Comparison of ENCODE assay signal across 8 cellular contexts in the genomic region with DNA sequence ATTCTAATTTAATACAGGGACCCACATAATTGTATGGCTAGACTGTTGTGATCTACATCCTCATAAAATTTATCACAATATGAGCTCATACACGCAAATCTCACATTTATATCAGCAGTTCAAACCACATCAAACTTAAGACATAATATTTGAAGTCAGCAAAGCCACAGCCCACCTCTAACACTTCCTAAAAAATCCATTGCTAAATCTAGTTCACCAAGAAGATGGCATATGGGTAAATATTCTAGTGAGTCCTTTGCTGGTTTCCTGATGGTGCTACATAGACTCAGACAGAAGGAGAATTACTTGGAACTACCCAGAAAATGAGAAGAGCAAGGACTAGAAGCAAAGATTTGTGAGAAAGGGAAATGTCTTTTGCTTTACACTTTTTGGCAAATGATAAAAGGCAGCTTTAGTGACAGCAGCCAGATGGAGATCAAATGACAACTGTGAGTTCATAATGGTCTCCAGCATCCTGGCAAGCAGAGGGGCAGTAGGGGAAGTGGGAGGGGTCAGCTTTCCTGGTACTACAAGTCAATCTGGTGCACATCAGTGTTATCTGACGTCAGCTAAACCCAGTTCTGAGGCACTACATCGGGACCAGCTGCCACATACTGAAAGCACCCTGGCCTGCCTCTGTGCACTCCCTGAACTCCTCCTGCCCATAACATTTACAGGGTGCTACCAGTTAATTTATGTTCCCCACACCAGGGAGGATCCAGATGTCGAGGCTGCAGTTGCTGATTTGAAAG. TPM values are rescaled to one million over a fixed set of nuclear protein-coding genes. Genes with fewer than 3 reads are reported as not detected.
DNase-seq lines count a peak whose midpoint lies in the region; ATAC-seq and TF ChIP-seq lines count a peak whose summit lies in the region.

No MANE protein-coding gene starts in this region.

- peaks cover 24% of the 10 kb centered on the region for H3K4me1 Mint-ChIP-seq in activated CD4-positive, alpha-beta T cell treated with anti-CD3 and anti-CD28 coated beads, Interleukin-2, amount 10 ng/mL, durations not matched to agents 7 days and 5 days

- peak overlapping the region in 1 of 3 donors; percentile 18 for H3K9ac ChIP-seq in skeletal muscle tissue (ENCODE audit: low read depth in 1 of 3, low read length in 3 of 3)

- CTCF ChIA-PET in activated CD4-positive, alpha-beta T cell treated with anti-CD3 and anti-CD28 coated beads, Interleukin-2, amount 10 ng/mL, durations not matched to agents 7 days and 5 days (lab: Charles Lee), result interaction anchor here (1.0 to 2.6 kb wide), 5 partner anchors 8 to 86 kb away, joined by 3 to 7 read pairs (median 4); no protein-coding TSS in a partner anchor

- peaks cover 30% of the 10 kb centered on the region for H3K27me3 Mint-ChIP-seq in activated CD4-positive, alpha-beta T cell treated with anti-CD3 and anti-CD28 coated beads, Interleukin-2, amount 10 ng/mL, durations not matched to agents 7 days and 5 days

- H3K9me3 Mint-ChIP-seq in activated CD4-positive, alpha-beta T cell treated with anti-CD3 and anti-CD28 coated beads, Interleukin-2, amount 10 ng/mL, durations not matched to agents 7 days and 5 days, result no peaks in the 10 kb centered on the region

- H3K9me3 ChIP-seq in skeletal muscle tissue (ENCODE audit: control insufficient read depth in 3 of 3, low read length in 3 of 3), result no peaks in the 10 kb centered on the region

- H3K27ac ChIP-seq in skeletal muscle tissue (ENCODE audit: low read depth, low read length), result peak overlapping the region; percentile 48

- no peak for TF ChIP-seq CTCF in fibroblast of the aortic adventitia (IDR thresholded peaks at IDR 0.05; ENCODE audit: insufficient read depth, low read length)

- no peak overlapping the region for H3K4me3 Mint-ChIP-seq in activated CD4-positive, alpha-beta T cell treated with anti-CD3 and anti-CD28 coated beads, Interleukin-2, amount 10 ng/mL, durations not matched to agents 7 days and 5 days

- ATAC-seq in GM18502 (IDR thresholded peaks at IDR 0.05; ENCODE audit: poor library complexity, unreplicated experiment) (peak; percentile 49), GM19023 (IDR thresholded peaks at IDR 0.05; ENCODE audit: unreplicated experiment) (no peak), HG03378 (IDR thresholded peaks at IDR 0.05; ENCODE audit: unreplicated experiment) (no peak)

- no peaks in the 10 kb centered on the region for H3K36me3 ChIP-seq in skeletal muscle tissue (ENCODE audit: control insufficient read depth in 3 of 3, insufficient read depth in 3 of 3, low read length in 3 of 3)

- POLR2A ChIA-PET in activated CD4-positive, alpha-beta T cell treated with anti-CD3 and anti-CD28 coated beads, Interleukin-2, amount 10 ng/mL, durations not matched to agents 7 days and 5 days (lab: Charles Lee), result interaction anchor here (0.6 to 1.2 kb wide), 2 partner anchors 10 to 94 kb away, joined by 3 to 7 read pairs; partner anchors contain the start of gene GADD45A

- H3K4me3 ChIP-seq in fibroblast of the aortic adventitia (ENCODE audit: low read depth, low read length), result no peak overlapping the region
- H3K4me3 ChIP-seq in skeletal muscle tissue (ENCODE audit: low read length in 3 of 3), result peak overlapping the region in 1 of 3 donors; percentile 8

- H3K4me1 ChIP-seq in skeletal muscle tissue (ENCODE audit: control insufficient read depth in 3 of 3, insufficient read depth in 3 of 3, low read length in 3 of 3), result peaks cover 9 to 11% (median 9%) of the 10 kb centered on the region in 3 donors

- peak overlapping the region; percentile 84 for H3K27ac Mint-ChIP-seq in activated CD4-positive, alpha-beta T cell treated with anti-CD3 and anti-CD28 coated beads, Interleukin-2, amount 10 ng/mL, durations not matched to agents 7 days and 5 days

- H3K27me3 ChIP-seq in skeletal muscle tissue (ENCODE audit: control insufficient read depth in 3 of 3, insufficient read depth in 3 of 3, low read length in 3 of 3), result no peaks in the 10 kb centered on the region

- H3K36me3 Mint-ChIP-seq in activated CD4-positive, alpha-beta T cell treated with anti-CD3 and anti-CD28 coated beads, Interleukin-2, amount 10 ng/mL, durations not matched to agents 7 days and 5 days (ENCODE audit: low read depth), result no peaks in the 10 kb centered on the region

- DNase-seq in NCI-H2029 treated with DMSO at 0.1 percent for 48 hours (lab: John Stamatoyannopoulos, UW) (peak; percentile 92), fibroblast of the aortic adventitia (ENCODE audit: low read depth) (peak; percentile 79), medulla oblongata (ENCODE audit: extremely low spot score) (no peak)
- DNase-seq in activated CD4-positive, alpha-beta T cell treated with anti-CD3 and anti-CD28 coated beads, Interleukin-2, amount 10 ng/mL, durations not matched to agents 7 days and 5 days, result peak; percentile 60

RNA-seq across cellular contexts. Expression of gene GADD45A, which starts 10.6 kb away (rescaled TPM):
- 10 to 100 TPM; 14.2 to 16.6 TPM for total RNA-seq in activated CD4-positive, alpha-beta T cell treated with anti-CD3 and anti-CD28 coated beads, Interleukin-2, amount 10 ng/mL, durations not matched to agents 7 days and 5 days
- total RNA-seq in fibroblast of the aortic adventitia (ENCODE audit: low replicate concordance) (40.9 and 145 TPM in 2 replicates), skeletal muscle tissue (11.0 TPM)
